1 cellular context compared by ENCODE assay signal in the genomic region with DNA sequence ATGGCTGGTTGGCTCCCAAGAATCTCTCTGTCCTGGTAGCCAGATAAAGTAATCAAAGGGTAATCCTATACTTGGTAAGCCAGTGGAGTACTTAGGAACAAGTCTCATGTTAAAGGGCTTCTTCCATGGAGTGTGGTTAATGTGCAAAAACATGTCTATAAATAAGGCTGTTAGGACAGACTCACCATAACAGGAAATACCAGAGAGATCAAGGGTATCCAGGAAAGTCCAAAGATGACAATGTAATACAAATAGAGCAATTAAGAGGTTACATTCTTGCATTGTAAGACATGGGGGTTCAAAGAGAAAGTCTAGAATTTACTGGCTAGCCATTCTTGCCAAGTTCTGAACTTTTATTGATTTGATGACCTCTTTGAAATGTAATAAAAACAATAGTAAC.
A peak's percentile ranks its signal among the peaks of the same experiment; 100 is the strongest.
TF ChIP-seq lines count a peak whose summit lies in the region.

No MANE protein-coding gene starts in this region.

TF ChIP-seq in HepG2, 621 proteins besides CTCF, POLR2A, EP300 and RAD21 (continued from another document and continues in another):
- TF ChIP-seq, protein P1, sequence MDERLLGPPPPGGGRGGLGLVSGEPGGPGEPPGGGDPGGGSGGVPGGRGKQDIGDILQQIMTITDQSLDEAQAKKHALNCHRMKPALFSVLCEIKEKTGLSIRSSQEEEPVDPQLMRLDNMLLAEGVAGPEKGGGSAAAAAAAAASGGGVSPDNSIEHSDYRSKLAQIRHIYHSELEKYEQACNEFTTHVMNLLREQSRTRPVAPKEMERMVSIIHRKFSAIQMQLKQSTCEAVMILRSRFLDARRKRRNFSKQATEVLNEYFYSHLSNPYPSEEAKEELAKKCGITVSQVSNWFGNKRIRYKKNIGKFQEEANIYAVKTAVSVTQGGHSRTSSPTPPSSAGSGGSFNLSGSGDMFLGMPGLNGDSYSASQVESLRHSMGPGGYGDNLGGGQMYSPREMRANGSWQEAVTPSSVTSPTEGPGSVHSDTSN (CRISPR knock-in tag; IDR thresholded peaks at IDR 0.05), result no peak
- TF ChIP-seq ZNF337 (CRISPR knock-in tag; IDR thresholded peaks at IDR 0.05; ENCODE audit: borderline replicate concordance, low read depth), result no peak
- TF ChIP-seq HNF4G (IDR thresholded peaks at IDR 0.05; ENCODE audit: borderline replicate concordance, low read depth, low read length), result peak; percentile 35
- no peak for TF ChIP-seq HNF4G (CRISPR knock-in tag; IDR thresholded peaks at IDR 0.05; ENCODE audit: borderline replicate concordance, low read depth)
- TF ChIP-seq, protein P2, sequence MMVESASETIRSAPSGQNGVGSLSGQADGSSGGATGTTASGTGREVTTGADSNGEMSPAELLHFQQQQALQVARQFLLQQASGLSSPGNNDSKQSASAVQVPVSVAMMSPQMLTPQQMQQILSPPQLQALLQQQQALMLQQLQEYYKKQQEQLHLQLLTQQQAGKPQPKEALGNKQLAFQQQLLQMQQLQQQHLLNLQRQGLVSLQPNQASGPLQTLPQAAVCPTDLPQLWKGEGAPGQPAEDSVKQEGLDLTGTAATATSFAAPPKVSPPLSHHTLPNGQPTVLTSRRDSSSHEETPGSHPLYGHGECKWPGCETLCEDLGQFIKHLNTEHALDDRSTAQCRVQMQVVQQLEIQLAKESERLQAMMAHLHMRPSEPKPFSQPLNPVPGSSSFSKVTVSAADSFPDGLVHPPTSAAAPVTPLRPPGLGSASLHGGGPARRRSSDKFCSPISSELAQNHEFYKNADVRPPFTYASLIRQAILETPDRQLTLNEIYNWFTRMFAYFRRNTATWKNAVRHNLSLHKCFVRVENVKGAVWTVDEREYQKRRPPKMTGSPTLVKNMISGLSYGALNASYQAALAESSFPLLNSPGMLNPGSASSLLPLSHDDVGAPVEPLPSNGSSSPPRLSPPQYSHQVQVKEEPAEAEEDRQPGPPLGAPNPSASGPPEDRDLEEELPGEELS (CRISPR knock-in tag; IDR thresholded peaks at IDR 0.05), result peak; percentile 65
- TF ChIP-seq, protein P3, sequence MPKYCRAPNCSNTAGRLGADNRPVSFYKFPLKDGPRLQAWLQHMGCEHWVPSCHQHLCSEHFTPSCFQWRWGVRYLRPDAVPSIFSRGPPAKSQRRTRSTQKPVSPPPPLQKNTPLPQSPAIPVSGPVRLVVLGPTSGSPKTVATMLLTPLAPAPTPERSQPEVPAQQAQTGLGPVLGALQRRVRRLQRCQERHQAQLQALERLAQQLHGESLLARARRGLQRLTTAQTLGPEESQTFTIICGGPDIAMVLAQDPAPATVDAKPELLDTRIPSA (CRISPR knock-in tag; IDR thresholded peaks at IDR 0.05; ENCODE audit: borderline replicate concordance), result no peak
- no peak for TF ChIP-seq ZSCAN20 (CRISPR knock-in tag; IDR thresholded peaks at IDR 0.05; ENCODE audit: borderline replicate concordance)
- TF ChIP-seq, protein P4, sequence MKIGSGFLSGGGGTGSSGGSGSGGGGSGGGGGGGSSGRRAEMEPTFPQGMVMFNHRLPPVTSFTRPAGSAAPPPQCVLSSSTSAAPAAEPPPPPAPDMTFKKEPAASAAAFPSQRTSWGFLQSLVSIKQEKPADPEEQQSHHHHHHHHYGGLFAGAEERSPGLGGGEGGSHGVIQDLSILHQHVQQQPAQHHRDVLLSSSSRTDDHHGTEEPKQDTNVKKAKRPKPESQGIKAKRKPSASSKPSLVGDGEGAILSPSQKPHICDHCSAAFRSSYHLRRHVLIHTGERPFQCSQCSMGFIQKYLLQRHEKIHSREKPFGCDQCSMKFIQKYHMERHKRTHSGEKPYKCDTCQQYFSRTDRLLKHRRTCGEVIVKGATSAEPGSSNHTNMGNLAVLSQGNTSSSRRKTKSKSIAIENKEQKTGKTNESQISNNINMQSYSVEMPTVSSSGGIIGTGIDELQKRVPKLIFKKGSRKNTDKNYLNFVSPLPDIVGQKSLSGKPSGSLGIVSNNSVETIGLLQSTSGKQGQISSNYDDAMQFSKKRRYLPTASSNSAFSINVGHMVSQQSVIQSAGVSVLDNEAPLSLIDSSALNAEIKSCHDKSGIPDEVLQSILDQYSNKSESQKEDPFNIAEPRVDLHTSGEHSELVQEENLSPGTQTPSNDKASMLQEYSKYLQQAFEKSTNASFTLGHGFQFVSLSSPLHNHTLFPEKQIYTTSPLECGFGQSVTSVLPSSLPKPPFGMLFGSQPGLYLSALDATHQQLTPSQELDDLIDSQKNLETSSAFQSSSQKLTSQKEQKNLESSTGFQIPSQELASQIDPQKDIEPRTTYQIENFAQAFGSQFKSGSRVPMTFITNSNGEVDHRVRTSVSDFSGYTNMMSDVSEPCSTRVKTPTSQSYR (CRISPR knock-in tag; IDR thresholded peaks at IDR 0.05; ENCODE audit: borderline replicate concordance), result peak; percentile 13; the same call in 1 of the 2 replicates
- TF ChIP-seq, protein P5, sequence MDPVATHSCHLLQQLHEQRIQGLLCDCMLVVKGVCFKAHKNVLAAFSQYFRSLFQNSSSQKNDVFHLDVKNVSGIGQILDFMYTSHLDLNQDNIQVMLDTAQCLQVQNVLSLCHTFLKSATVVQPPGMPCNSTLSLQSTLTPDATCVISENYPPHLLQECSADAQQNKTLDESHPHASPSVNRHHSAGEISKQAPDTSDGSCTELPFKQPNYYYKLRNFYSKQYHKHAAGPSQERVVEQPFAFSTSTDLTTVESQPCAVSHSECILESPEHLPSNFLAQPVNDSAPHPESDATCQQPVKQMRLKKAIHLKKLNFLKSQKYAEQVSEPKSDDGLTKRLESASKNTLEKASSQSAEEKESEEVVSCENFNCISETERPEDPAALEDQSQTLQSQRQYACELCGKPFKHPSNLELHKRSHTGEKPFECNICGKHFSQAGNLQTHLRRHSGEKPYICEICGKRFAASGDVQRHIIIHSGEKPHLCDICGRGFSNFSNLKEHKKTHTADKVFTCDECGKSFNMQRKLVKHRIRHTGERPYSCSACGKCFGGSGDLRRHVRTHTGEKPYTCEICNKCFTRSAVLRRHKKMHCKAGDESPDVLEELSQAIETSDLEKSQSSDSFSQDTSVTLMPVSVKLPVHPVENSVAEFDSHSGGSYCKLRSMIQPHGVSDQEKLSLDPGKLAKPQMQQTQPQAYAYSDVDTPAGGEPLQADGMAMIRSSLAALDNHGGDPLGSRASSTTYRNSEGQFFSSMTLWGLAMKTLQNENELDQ (CRISPR knock-in tag; IDR thresholded peaks at IDR 0.05; ENCODE audit: borderline replicate concordance), result no peak
- TF ChIP-seq, protein P6, sequence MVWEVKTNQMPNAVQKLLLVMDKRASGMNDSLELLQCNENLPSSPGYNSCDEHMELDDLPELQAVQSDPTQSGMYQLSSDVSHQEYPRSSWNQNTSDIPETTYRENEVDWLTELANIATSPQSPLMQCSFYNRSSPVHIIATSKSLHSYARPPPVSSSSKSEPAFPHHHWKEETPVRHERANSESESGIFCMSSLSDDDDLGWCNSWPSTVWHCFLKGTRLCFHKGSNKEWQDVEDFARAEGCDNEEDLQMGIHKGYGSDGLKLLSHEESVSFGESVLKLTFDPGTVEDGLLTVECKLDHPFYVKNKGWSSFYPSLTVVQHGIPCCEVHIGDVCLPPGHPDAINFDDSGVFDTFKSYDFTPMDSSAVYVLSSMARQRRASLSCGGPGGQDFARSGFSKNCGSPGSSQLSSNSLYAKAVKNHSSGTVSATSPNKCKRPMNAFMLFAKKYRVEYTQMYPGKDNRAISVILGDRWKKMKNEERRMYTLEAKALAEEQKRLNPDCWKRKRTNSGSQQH (CRISPR knock-in tag; IDR thresholded peaks at IDR 0.05; ENCODE audit: low read depth), result no peak
- TF ChIP-seq PHF21A (CRISPR knock-in tag; IDR thresholded peaks at IDR 0.05), result no peak
- TF ChIP-seq ZNF891 (CRISPR knock-in tag; IDR thresholded peaks at IDR 0.05), result no peak
- no peak for TF ChIP-seq ZNF263 (CRISPR knock-in tag; IDR thresholded peaks at IDR 0.05)
- peak; percentile 62 for TF ChIP-seq MEF2D (CRISPR knock-in tag; IDR thresholded peaks at IDR 0.05)
- TF ChIP-seq, protein P7, sequence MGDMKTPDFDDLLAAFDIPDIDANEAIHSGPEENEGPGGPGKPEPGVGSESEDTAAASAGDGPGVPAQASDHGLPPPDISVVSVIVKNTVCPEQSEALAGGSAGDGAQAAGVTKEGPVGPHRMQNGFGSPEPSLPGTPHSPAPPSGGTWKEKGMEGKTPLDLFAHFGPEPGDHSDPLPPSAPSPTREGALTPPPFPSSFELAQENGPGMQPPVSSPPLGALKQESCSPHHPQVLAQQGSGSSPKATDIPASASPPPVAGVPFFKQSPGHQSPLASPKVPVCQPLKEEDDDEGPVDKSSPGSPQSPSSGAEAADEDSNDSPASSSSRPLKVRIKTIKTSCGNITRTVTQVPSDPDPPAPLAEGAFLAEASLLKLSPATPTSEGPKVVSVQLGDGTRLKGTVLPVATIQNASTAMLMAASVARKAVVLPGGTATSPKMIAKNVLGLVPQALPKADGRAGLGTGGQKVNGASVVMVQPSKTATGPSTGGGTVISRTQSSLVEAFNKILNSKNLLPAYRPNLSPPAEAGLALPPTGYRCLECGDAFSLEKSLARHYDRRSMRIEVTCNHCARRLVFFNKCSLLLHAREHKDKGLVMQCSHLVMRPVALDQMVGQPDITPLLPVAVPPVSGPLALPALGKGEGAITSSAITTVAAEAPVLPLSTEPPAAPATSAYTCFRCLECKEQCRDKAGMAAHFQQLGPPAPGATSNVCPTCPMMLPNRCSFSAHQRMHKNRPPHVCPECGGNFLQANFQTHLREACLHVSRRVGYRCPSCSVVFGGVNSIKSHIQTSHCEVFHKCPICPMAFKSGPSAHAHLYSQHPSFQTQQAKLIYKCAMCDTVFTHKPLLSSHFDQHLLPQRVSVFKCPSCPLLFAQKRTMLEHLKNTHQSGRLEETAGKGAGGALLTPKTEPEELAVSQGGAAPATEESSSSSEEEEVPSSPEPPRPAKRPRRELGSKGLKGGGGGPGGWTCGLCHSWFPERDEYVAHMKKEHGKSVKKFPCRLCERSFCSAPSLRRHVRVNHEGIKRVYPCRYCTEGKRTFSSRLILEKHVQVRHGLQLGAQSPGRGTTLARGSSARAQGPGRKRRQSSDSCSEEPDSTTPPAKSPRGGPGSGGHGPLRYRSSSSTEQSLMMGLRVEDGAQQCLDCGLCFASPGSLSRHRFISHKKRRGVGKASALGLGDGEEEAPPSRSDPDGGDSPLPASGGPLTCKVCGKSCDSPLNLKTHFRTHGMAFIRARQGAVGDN (CRISPR knock-in tag; IDR thresholded peaks at IDR 0.05), result no peak
- no peak for TF ChIP-seq TCF7L2 (IDR thresholded peaks at IDR 0.05; ENCODE audit: low read depth, low read length)
- no peak for TF ChIP-seq ZNF230 (CRISPR knock-in tag; IDR thresholded peaks at IDR 0.05)
- no peak for TF ChIP-seq NFKB2 (CRISPR knock-in tag; IDR thresholded peaks at IDR 0.05; ENCODE audit: borderline replicate concordance)
- peak; percentile 52; the same call in 1 of the 2 replicates for TF ChIP-seq FOXJ3 (CRISPR knock-in tag; IDR thresholded peaks at IDR 0.05; ENCODE audit: borderline replicate concordance)
- TF ChIP-seq, protein P8, sequence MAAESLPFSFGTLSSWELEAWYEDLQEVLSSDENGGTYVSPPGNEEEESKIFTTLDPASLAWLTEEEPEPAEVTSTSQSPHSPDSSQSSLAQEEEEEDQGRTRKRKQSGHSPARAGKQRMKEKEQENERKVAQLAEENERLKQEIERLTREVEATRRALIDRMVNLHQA (CRISPR knock-in tag; IDR thresholded peaks at IDR 0.05), result no peak
- TF ChIP-seq ZNF468 (CRISPR knock-in tag; IDR thresholded peaks at IDR 0.05), result no peak
- TF ChIP-seq NR2F6 (IDR thresholded peaks at IDR 0.05), result peak; percentile 89
- peak; percentile 86 for TF ChIP-seq NR2F6 (CRISPR knock-in tag; IDR thresholded peaks at IDR 0.05)
- TF ChIP-seq, protein P9, sequence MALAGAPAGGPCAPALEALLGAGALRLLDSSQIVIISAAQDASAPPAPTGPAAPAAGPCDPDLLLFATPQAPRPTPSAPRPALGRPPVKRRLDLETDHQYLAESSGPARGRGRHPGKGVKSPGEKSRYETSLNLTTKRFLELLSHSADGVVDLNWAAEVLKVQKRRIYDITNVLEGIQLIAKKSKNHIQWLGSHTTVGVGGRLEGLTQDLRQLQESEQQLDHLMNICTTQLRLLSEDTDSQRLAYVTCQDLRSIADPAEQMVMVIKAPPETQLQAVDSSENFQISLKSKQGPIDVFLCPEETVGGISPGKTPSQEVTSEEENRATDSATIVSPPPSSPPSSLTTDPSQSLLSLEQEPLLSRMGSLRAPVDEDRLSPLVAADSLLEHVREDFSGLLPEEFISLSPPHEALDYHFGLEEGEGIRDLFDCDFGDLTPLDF (CRISPR knock-in tag; IDR thresholded peaks at IDR 0.05), result no peak
- TF ChIP-seq, protein P10, sequence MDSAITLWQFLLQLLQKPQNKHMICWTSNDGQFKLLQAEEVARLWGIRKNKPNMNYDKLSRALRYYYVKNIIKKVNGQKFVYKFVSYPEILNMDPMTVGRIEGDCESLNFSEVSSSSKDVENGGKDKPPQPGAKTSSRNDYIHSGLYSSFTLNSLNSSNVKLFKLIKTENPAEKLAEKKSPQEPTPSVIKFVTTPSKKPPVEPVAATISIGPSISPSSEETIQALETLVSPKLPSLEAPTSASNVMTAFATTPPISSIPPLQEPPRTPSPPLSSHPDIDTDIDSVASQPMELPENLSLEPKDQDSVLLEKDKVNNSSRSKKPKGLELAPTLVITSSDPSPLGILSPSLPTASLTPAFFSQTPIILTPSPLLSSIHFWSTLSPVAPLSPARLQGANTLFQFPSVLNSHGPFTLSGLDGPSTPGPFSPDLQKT (CRISPR knock-in tag; IDR thresholded peaks at IDR 0.05; ENCODE audit: borderline replicate concordance), result no peak
- no peak for TF ChIP-seq ZNF616 (CRISPR knock-in tag; IDR thresholded peaks at IDR 0.05; ENCODE audit: low read depth)
- TF ChIP-seq ZFY (CRISPR knock-in tag; IDR thresholded peaks at IDR 0.05), result no peak
- TF ChIP-seq ZMYM2 (CRISPR knock-in tag; IDR thresholded peaks at IDR 0.05), result no peak
- peak; percentile 93 for TF ChIP-seq TEAD3 (CRISPR knock-in tag; optimal IDR thresholded peaks at IDR 0.05; ENCODE audit: borderline replicate concordance)
- no peak for TF ChIP-seq TOPORS (CRISPR knock-in tag; IDR thresholded peaks at IDR 0.05)
- TF ChIP-seq ADNP (CRISPR knock-in tag; IDR thresholded peaks at IDR 0.05), result no peak
- TF ChIP-seq DR1 (CRISPR knock-in tag; IDR thresholded peaks at IDR 0.05), result no peak
- TF ChIP-seq ZNF124 (CRISPR knock-in tag; IDR thresholded peaks at IDR 0.05), result no peak
- no peak for TF ChIP-seq PRPF4 (IDR thresholded peaks at IDR 0.05; ENCODE audit: low read depth, low read length, poor library complexity, severe bottlenecking)
- no peak for TF ChIP-seq NR1H2 (CRISPR knock-in tag; IDR thresholded peaks at IDR 0.05; ENCODE audit: borderline replicate concordance, low read depth)
- no peak for TF ChIP-seq TBL1XR1 (IDR thresholded peaks at IDR 0.05; ENCODE audit: borderline replicate concordance, low read length, partially characterized antibody)
- TF ChIP-seq AKAP8 (CRISPR knock-in tag; IDR thresholded peaks at IDR 0.05), result no peak
- TF ChIP-seq CREM (IDR thresholded peaks at IDR 0.05), result peak; percentile 71; the same call in 1 of the 2 replicates
- TF ChIP-seq CREM (CRISPR knock-in tag; IDR thresholded peaks at IDR 0.05), result no peak
- TF ChIP-seq MED1 (CRISPR knock-in tag; IDR thresholded peaks at IDR 0.05), result peak; percentile 93
- no peak for TF ChIP-seq KDM5B (CRISPR knock-in tag; IDR thresholded peaks at IDR 0.05; ENCODE audit: borderline replicate concordance)
- TF ChIP-seq ETV5 (CRISPR knock-in tag; IDR thresholded peaks at IDR 0.05; ENCODE audit: borderline replicate concordance), result peak; percentile 82
- no peak for TF ChIP-seq ZNF7 (CRISPR knock-in tag; IDR thresholded peaks at IDR 0.05)
- no peak for TF ChIP-seq ZNF530 (CRISPR knock-in tag; IDR thresholded peaks at IDR 0.05; ENCODE audit: low read depth)
- no peak for TF ChIP-seq ZBTB21 (CRISPR knock-in tag; IDR thresholded peaks at IDR 0.05)
